ENCODE assay signal across 32 cellular contexts in genomic region chr19:5894704-5895349, GRCh38. TPM values are rescaled to one million over a fixed set of nuclear protein-coding genes. Genes with fewer than 3 reads are reported as not detected.
DNase-seq lines count a peak whose midpoint lies in the region; ATAC-seq and TF ChIP-seq lines count a peak whose summit lies in the region.
"Had no signal": no experiment of that assay in that cellular context is flagged by ENCODE, and none has a peak within 500 bp of the region (broad histone marks: within the 10 kb centered on the region; RNA-seq: fewer than 3 reads in every experiment).

No MANE protein-coding gene starts in this region.

- DNase-seq in DMS 273 (lab: John Stamatoyannopoulos, UW; ENCODE audit: unreplicated experiment): peak; percentile 42
- no peak for DNase-seq in DMS 273 treated with DMSO at 0.1 percent for 48 hours (lab: John Stamatoyannopoulos, UW)
- DNase-seq in esophagus squamous epithelium (lab: John Stamatoyannopoulos, UW): no peak
- DNase-seq in prostate gland (ENCODE audit: low spot score): no peak
- DNase-seq in Ammon's horn (ENCODE audit: low spot score): no peak
- DNase-seq: activated CD4-positive, alpha-beta memory T cell treated with anti-CD3 and anti-CD28 coated beads, Interleukin-2, amount 10 ng/mL, durations not matched to agents 7 days and 5 days; activated CD4-positive, alpha-beta T cell treated with anti-CD3 and anti-CD28 coated beads for 1 hour; activated CD8-positive, alpha-beta memory T cell treated with anti-CD3 and anti-CD28 coated beads, Interleukin-2, amount 50 U/mL, for 4 hours; activated naive CD4-positive, alpha-beta T cell; activated naive CD8-positive, alpha-beta T cell treated with anti-CD3 and anti-CD28 coated beads, Interleukin-2, amount 50 U/mL, for 24 hours; COR-L47; dermis blood vessel endothelial cell; foreskin keratinocyte; GM23248; IMR-90; lower lobe of right lung; NCI-H146; NCI-H226; NCI-H69; PC-3; SHP77; stimulated activated naive B cell treated with anti-CD40 and anti-IgM and Interleukin-4, amounts not matched to agents 10 μg/mL and 1 μg/mL and 100 μg/mL, for 72 hours had no signal

- H3K36me3 ChIP-seq in esophagus squamous epithelium (peaks cover 11 to 43% (median 12%) of the 10 kb centered on the region in 3 donors), prostate gland (no peaks in the 10 kb centered on the region)

- ATAC-seq in GM19023 (IDR thresholded peaks at IDR 0.05; ENCODE audit: unreplicated experiment): no peak
- ATAC-seq: activated naive CD8-positive, alpha-beta T cell treated with anti-CD3 and anti-CD28 coated beads, Interleukin-2, amount 50 U/mL, for 24 hours; lower lobe of right lung; natural killer cell treated with Interleukin-12 subunit alpha and Interleukin-12 subunit beta and Interleukin-15 and Interleukin-18, amount 100 ng/mL, for 72 hours; PC-3; stimulated activated naive B cell treated with anti-CD40 and anti-IgM and Interleukin-4, amounts not matched to agents 10 μg/mL and 1 μg/mL and 100 μg/mL, for 72 hours had no signal

- H3K27ac ChIP-seq in esophagus squamous epithelium: peak overlapping the region in 3 of 4 donors; percentile 14 to 39 (median 14)
- H3K27ac ChIP-seq in prostate gland: peak overlapping the region; percentile 4 to 27
- H3K27ac ChIP-seq: 22Rv1, C4-2B, foreskin keratinocyte, GM23248, lower lobe of right lung, suprapubic skin had no signal

- intact Hi-C loops in esophagus squamous epithelium (cut with DNase I): no loop called here
- intact Hi-C loops in prostate gland (cut with DNase I): no loop called here

- TF ChIP-seq POLR2A in esophagus squamous epithelium (IDR thresholded peaks at IDR 0.05) (no peak), prostate gland (IDR thresholded peaks at IDR 0.05) (no peak)

- TF ChIP-seq CTCF in esophagus squamous epithelium (IDR thresholded peaks at IDR 0.05) (no peak), prostate gland (IDR thresholded peaks at IDR 0.05) (no peak)

- peaks cover 0 to 23% (median 0%) of the 10 kb centered on the region in 4 donors for H3K27me3 ChIP-seq in esophagus squamous epithelium
- H3K27me3 ChIP-seq in prostate gland (replicated peaks; ENCODE audit: insufficient read depth): no peaks in the 10 kb centered on the region

- H3K4me1 ChIP-seq in esophagus squamous epithelium (peaks cover 12 to 79% (median 13%) of the 10 kb centered on the region in 3 donors), prostate gland (replicated peaks) (no peaks in the 10 kb centered on the region)
- H3K4me1 ChIP-seq: lower lobe of right lung had no signal

- H3K4me3 ChIP-seq in esophagus squamous epithelium: no peak overlapping the region
- H3K4me3 ChIP-seq in prostate gland: no peak overlapping the region
- H3K4me3 ChIP-seq: GM23248, lower lobe of right lung, suprapubic skin had no signal

- no peaks in the 10 kb centered on the region for H3K9me3 ChIP-seq in esophagus squamous epithelium
- no peaks in the 10 kb centered on the region for H3K9me3 ChIP-seq in prostate gland
- H3K9me3 ChIP-seq: lower lobe of right lung, suprapubic skin had no signal

- 20 to 48% methylated on average over 1 to 11 of the region's 28 CpGs for WGBS in esophagus squamous epithelium, 2 donors
- 51% methylated on average over 25 of the region's 28 CpGs for WGBS in prostate gland

RNA-seq across cellular contexts. Expression of gene NDUFA11, which starts 8.8 kb away (rescaled TPM):
- total RNA-seq in esophagus squamous epithelium: 100 to 1,000 TPM; 204 to 277 (median 234) TPM
- total RNA-seq in prostate gland: 100 to 1,000 TPM; 259 to 327 TPM

RNA-seq across cellular contexts. Expression of gene VMAC, which starts 9.8 kb away (rescaled TPM):
- total RNA-seq in esophagus squamous epithelium: 1 to 10 TPM; 3.1 to 8.6 (median 5.6) TPM
- total RNA-seq in prostate gland: 10 to 100 TPM; 23.6 to 29.0 TPM

RNA-seq across cellular contexts. Expression of gene CAPS, which starts 19.2 kb away (rescaled TPM):
- 10 to 100 TPM in 2 of 4 donors, 1 to 10 TPM in 2; 3.3 to 13.7 (median 7.3) TPM for total RNA-seq in esophagus squamous epithelium
- total RNA-seq in prostate gland: 10 to 100 TPM; 27.9 to 36.8 TPM

RNA-seq across cellular contexts. Expression of gene FUT5, which starts 24.5 kb away (rescaled TPM):
- total RNA-seq in esophagus squamous epithelium (not detected), prostate gland (not detected)
- total RNA-seq: dermis blood vessel endothelial cell; esophagus mucosa; foreskin keratinocyte; GM23248; IMR-90; kidney epithelial cell; lower lobe of right lung; natural killer cell treated with Interleukin-12 subunit alpha and Interleukin-12 subunit beta and Interleukin-15 and Interleukin-18, amount 100 ng/mL, for 72 hours; omental fat pad; PC-3; skeletal muscle tissue; ureter had no signal

RNA-seq across cellular contexts. Expression of gene FUT3, which starts 43.6 kb away (rescaled TPM):
- 100 to 1,000 TPM in 2 of 4 donors, 10 to 100 TPM in 2; 51.7 to 145 (median 84.8) TPM for total RNA-seq in esophagus squamous epithelium
- 1 to 10 TPM; 1.4 to 2.1 TPM for total RNA-seq in prostate gland
- total RNA-seq: activated CD4-positive, alpha-beta memory T cell treated with anti-CD3 and anti-CD28 coated beads, Interleukin-2, amount 10 ng/mL, durations not matched to agents 7 days and 5 days; dermis blood vessel endothelial cell; GM23248; IMR-90; natural killer cell treated with Interleukin-12 subunit alpha and Interleukin-12 subunit beta and Interleukin-15 and Interleukin-18, amount 100 ng/mL, for 72 hours; omental fat pad; skeletal muscle tissue had no signal
